ENCODE assay signal across 8 cellular contexts in genomic region chr11:128521697-128522062, GRCh38.
DNase-seq lines count a peak whose midpoint lies in the region; ATAC-seq and TF ChIP-seq lines count a peak whose summit lies in the region.

No MANE protein-coding gene starts in this region.

- H3K36me3 ChIP-seq in BLaER1 (peaks cover 8% of the 10 kb centered on the region; the same call in 1 of the 2 replicates), body of pancreas (replicated peaks in 1 of 2; ENCODE audit: insufficient read depth in 1 of 2, low read depth in 2 of 2) (no peaks in the 10 kb centered on the region), tibial artery (no peaks in the 10 kb centered on the region)

- H3K4me3 ChIP-seq in BLaER1: peak overlapping the region; percentile 82
- peak overlapping the region; percentile 23 to 67 for H3K4me3 ChIP-seq in body of pancreas
- H3K4me3 ChIP-seq in tibial artery: peak overlapping the region; percentile 85 to 90

- H3K27ac ChIP-seq in BLaER1 (peak overlapping the region; percentile 86), body of pancreas (peak overlapping the region; percentile 87 to 94 (median 93)), tibial artery (peak overlapping the region; percentile 96 to 98)

- TF ChIP-seq CTCF in body of pancreas (IDR thresholded peaks at IDR 0.05) (no peak), tibial artery (IDR thresholded peaks at IDR 0.05) (no peak)

- peaks cover 43% of the 10 kb centered on the region for H4K20me1 ChIP-seq in BLaER1

- peak; percentile 43 for DNase-seq in HT1080 (ENCODE audit: low read depth)
- peak in 1 of 4 donors; percentile 41 for DNase-seq in body of pancreas
- peak; percentile 55 for DNase-seq in left lobe of liver (ENCODE audit: low spot score)
- no peak for DNase-seq in tibial artery
- no peak for DNase-seq in HuH-7 (ENCODE audit: low spot score)
- DNase-seq in NCI-H774 (lab: John Stamatoyannopoulos, UW): no peak
- DNase-seq in cortex of kidney (lab: John Stamatoyannopoulos, UW): no peak

- H3K27me3 ChIP-seq in BLaER1 (no peaks in the 10 kb centered on the region), body of pancreas (no peaks in the 10 kb centered on the region), tibial artery (no peaks in the 10 kb centered on the region)

- H3K4me2 ChIP-seq in BLaER1: peak overlapping the region; percentile 89

- ATAC-seq in body of pancreas (peak; percentile 0), left lobe of liver (no peak)

- peaks cover 60% of the 10 kb centered on the region for H3K4me1 ChIP-seq in BLaER1
- peaks cover 63% of the 10 kb centered on the region for H3K4me1 ChIP-seq in body of pancreas
- H3K4me1 ChIP-seq in tibial artery: peaks cover 0 to 70% (median 45%) of the 10 kb centered on the region in 4 donors

- H3K9ac ChIP-seq in BLaER1: peak overlapping the region; percentile 90

- intact Hi-C loops in body of pancreas (cut with DNase I) (no loop called here), tibial artery (cut with DNase I; ENCODE audit: low total_unique reads) (loop anchor here (5.0 kb wide), 1 partner anchor 54 kb away; no protein-coding TSS in a partner anchor)

- TF ChIP-seq POLR2A in body of pancreas (IDR thresholded peaks at IDR 0.05): no peak

- WGBS in body of pancreas, 2 donors: 0 to 2% methylated on average over 18 to 19 of the region's 19 CpGs

- H3K9me3 ChIP-seq in BLaER1 (no peaks in the 10 kb centered on the region), body of pancreas (no peaks in the 10 kb centered on the region), tibial artery (no peaks in the 10 kb centered on the region)

Comparison
In these comparisons a context has a peak if more than half of its experiments do, and no peak if none do; other contexts are left out.
1. DNase-seq: peak in HT1080 (single experiment) and left lobe of liver (single experiment); none in tibial artery (0 of 2), HuH-7 (single experiment), NCI-H774 (single experiment) and cortex of kidney (single experiment).
2. Peak in every context shown above with its lines, with median percentiles within 50 percentile points of each other: H3K27ac ChIP-seq and H3K4me3 ChIP-seq.